ENCODE assay signal across 8 cellular contexts in the genomic region with DNA sequence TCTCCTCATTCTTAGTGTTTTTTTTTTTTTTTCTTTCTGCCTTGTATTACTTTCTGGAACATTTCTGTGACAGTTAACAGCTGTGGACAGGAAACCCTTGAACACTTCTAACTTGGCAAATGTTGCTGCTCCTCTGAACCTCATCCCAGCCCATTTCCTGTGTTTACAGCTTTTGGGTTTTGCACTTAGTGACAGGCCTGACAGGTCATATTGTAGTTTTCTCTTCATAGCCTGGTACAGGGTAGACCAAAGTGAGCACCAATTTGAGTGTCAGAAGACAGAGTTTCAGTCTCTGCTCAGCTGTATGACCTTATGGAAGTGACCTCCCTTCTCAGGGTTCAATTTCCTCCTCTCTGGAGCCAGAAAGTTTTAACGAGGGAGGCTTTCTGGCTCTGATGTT.
DNase-seq lines count a peak whose midpoint lies in the region; ATAC-seq and TF ChIP-seq lines count a peak whose summit lies in the region.

No MANE protein-coding gene starts in this region.

- ATAC-seq in GM19372 (IDR thresholded peaks at IDR 0.05; ENCODE audit: low read depth, unreplicated experiment) (peak; percentile 68), HG03469 (IDR thresholded peaks at IDR 0.05; ENCODE audit: unreplicated experiment) (peak; percentile 54)
- ATAC-seq in activated CD8-positive, alpha-beta memory T cell treated with anti-CD3 and anti-CD28 coated beads, Interleukin-2, amount 10 ng/mL, durations not matched to agents 7 days and 5 days: peak; percentile 80
- ATAC-seq in stimulated activated memory B cell treated with anti-CD40 and anti-IgM and Interleukin-4, amounts not matched to agents 10 μg/mL and 1 μg/mL and 100 μg/mL, for 72 hours: peak; percentile 86

- DNase-seq in CD1c-positive myeloid dendritic cell (ENCODE audit: extremely low spot score): peak; percentile 24
- DNase-seq in activated CD8-positive, alpha-beta memory T cell treated with anti-CD3 and anti-CD28 coated beads, Interleukin-2, amount 10 ng/mL, durations not matched to agents 7 days and 5 days: peak; percentile 88
- no peak for DNase-seq in left ventricle myocardium inferior
- DNase-seq in G401 (ENCODE audit: low spot score): no peak
- no peak for DNase-seq in RWPE1 (ENCODE audit: low spot score)

- peaks cover 94% of the 10 kb centered on the region for H3K4me1 Mint-ChIP-seq in activated CD8-positive, alpha-beta memory T cell treated with anti-CD3 and anti-CD28 coated beads, Interleukin-2, amount 10 ng/mL, durations not matched to agents 7 days and 5 days
- peaks cover 77% of the 10 kb centered on the region for H3K4me1 Mint-ChIP-seq in stimulated activated memory B cell treated with anti-CD40 and anti-IgM and Interleukin-4, amounts not matched to agents 10 μg/mL and 1 μg/mL and 100 μg/mL, for 72 hours

- peak overlapping the region; percentile 98 for H3K27ac Mint-ChIP-seq in activated CD8-positive, alpha-beta memory T cell treated with anti-CD3 and anti-CD28 coated beads, Interleukin-2, amount 10 ng/mL, durations not matched to agents 7 days and 5 days
- H3K27ac Mint-ChIP-seq in stimulated activated memory B cell treated with anti-CD40 and anti-IgM and Interleukin-4, amounts not matched to agents 10 μg/mL and 1 μg/mL and 100 μg/mL, for 72 hours: peak overlapping the region; percentile 84

- peaks cover 6% of the 10 kb centered on the region for H3K27me3 ChIP-seq in left ventricle myocardium inferior (ENCODE audit: low read depth)

- CTCF ChIA-PET in activated CD8-positive, alpha-beta memory T cell treated with anti-CD3 and anti-CD28 coated beads, Interleukin-2, amount 10 ng/mL, durations not matched to agents 7 days and 5 days (lab: Charles Lee): interaction anchor here (1.0 to 6.7 kb wide), 4 partner anchors 12 to 98 kb away, joined by 4 to 62 read pairs (median 14); a partner anchor contains a TSS
- CTCF ChIA-PET in RWPE1 (lab: Yijun Ruan, JAX): interaction anchor here (0.6 kb wide), 1 partner anchor 21 kb away, joined by 4 read pairs; no protein-coding TSS in a partner anchor

- H3K27ac ChIP-seq in left ventricle myocardium inferior (replicated peaks) (peak overlapping the region; percentile 86), RWPE1 (no peak overlapping the region)

- H3K36me3 Mint-ChIP-seq in activated CD8-positive, alpha-beta memory T cell treated with anti-CD3 and anti-CD28 coated beads, Interleukin-2, amount 10 ng/mL, durations not matched to agents 7 days and 5 days: peaks cover 41% of the 10 kb centered on the region
- peaks cover 6% of the 10 kb centered on the region for H3K36me3 Mint-ChIP-seq in stimulated activated memory B cell treated with anti-CD40 and anti-IgM and Interleukin-4, amounts not matched to agents 10 μg/mL and 1 μg/mL and 100 μg/mL, for 72 hours

- peak overlapping the region; percentile 70 for H3K4me3 Mint-ChIP-seq in activated CD8-positive, alpha-beta memory T cell treated with anti-CD3 and anti-CD28 coated beads, Interleukin-2, amount 10 ng/mL, durations not matched to agents 7 days and 5 days
- H3K4me3 Mint-ChIP-seq in stimulated activated memory B cell treated with anti-CD40 and anti-IgM and Interleukin-4, amounts not matched to agents 10 μg/mL and 1 μg/mL and 100 μg/mL, for 72 hours: peak overlapping the region; percentile 26

- intact Hi-C loops in left ventricle myocardium inferior (cut with micrococcal nuclease): no loop called here

- H3K36me3 ChIP-seq in left ventricle myocardium inferior: no peaks in the 10 kb centered on the region

- peak overlapping the region; percentile 23 for H3K4me3 ChIP-seq in left ventricle myocardium inferior

- H3K9me3 Mint-ChIP-seq in activated CD8-positive, alpha-beta memory T cell treated with anti-CD3 and anti-CD28 coated beads, Interleukin-2, amount 10 ng/mL, durations not matched to agents 7 days and 5 days (ENCODE audit: low read depth): peaks cover 2% of the 10 kb centered on the region
- H3K9me3 Mint-ChIP-seq in stimulated activated memory B cell treated with anti-CD40 and anti-IgM and Interleukin-4, amounts not matched to agents 10 μg/mL and 1 μg/mL and 100 μg/mL, for 72 hours: no peaks in the 10 kb centered on the region

- POLR2A ChIA-PET in RWPE1 (lab: Yijun Ruan, JAX; ENCODE audit: low non-redundant PET): no interaction called here

- H3K27me3 Mint-ChIP-seq in activated CD8-positive, alpha-beta memory T cell treated with anti-CD3 and anti-CD28 coated beads, Interleukin-2, amount 10 ng/mL, durations not matched to agents 7 days and 5 days: no peaks in the 10 kb centered on the region
- H3K27me3 Mint-ChIP-seq in stimulated activated memory B cell treated with anti-CD40 and anti-IgM and Interleukin-4, amounts not matched to agents 10 μg/mL and 1 μg/mL and 100 μg/mL, for 72 hours: no peaks in the 10 kb centered on the region

- no peaks in the 10 kb centered on the region for H3K9me3 ChIP-seq in left ventricle myocardium inferior (replicated peaks)

- in situ Hi-C loops in G401 (cut with HindIII; ENCODE audit: low sequenced_read_pairs): no loop called here

- TF ChIP-seq CTCF in left ventricle myocardium inferior (IDR thresholded peaks at IDR 0.05; ENCODE audit: borderline replicate concordance): no peak
- TF ChIP-seq CTCF in RWPE1 (conservative IDR thresholded peaks at IDR 0.05; ENCODE audit: low read depth): no peak

- H3K4me1 ChIP-seq in left ventricle myocardium inferior: peaks cover 95% of the 10 kb centered on the region

Comparison
In these comparisons a context has a peak if more than half of its experiments do, and no peak if none do; other contexts are left out.
1. DNase-seq: peak in CD1c-positive myeloid dendritic cell (single experiment) and activated CD8-positive, alpha-beta memory T cell treated with anti-CD3 and anti-CD28 coated beads, Interleukin-2, amount 10 ng/mL, durations not matched to agents 7 days and 5 days (single experiment); none in left ventricle myocardium inferior (single experiment), G401 (single experiment) and RWPE1 (single experiment).
2. Peak in every context shown above with its lines, with median percentiles within 50 percentile points of each other: ATAC-seq.